In genomic region chr7:133431134-133431711, GRCh38 we compare ENCODE assay signal across 1 cellular context.
TF ChIP-seq lines count a peak whose summit lies in the region.

No MANE protein-coding gene starts in this region.

TF ChIP-seq in GM23338, 12 proteins besides CTCF, POLR2A, EP300 and RAD21 (continued from another document):
- TF ChIP-seq, protein P1, sequence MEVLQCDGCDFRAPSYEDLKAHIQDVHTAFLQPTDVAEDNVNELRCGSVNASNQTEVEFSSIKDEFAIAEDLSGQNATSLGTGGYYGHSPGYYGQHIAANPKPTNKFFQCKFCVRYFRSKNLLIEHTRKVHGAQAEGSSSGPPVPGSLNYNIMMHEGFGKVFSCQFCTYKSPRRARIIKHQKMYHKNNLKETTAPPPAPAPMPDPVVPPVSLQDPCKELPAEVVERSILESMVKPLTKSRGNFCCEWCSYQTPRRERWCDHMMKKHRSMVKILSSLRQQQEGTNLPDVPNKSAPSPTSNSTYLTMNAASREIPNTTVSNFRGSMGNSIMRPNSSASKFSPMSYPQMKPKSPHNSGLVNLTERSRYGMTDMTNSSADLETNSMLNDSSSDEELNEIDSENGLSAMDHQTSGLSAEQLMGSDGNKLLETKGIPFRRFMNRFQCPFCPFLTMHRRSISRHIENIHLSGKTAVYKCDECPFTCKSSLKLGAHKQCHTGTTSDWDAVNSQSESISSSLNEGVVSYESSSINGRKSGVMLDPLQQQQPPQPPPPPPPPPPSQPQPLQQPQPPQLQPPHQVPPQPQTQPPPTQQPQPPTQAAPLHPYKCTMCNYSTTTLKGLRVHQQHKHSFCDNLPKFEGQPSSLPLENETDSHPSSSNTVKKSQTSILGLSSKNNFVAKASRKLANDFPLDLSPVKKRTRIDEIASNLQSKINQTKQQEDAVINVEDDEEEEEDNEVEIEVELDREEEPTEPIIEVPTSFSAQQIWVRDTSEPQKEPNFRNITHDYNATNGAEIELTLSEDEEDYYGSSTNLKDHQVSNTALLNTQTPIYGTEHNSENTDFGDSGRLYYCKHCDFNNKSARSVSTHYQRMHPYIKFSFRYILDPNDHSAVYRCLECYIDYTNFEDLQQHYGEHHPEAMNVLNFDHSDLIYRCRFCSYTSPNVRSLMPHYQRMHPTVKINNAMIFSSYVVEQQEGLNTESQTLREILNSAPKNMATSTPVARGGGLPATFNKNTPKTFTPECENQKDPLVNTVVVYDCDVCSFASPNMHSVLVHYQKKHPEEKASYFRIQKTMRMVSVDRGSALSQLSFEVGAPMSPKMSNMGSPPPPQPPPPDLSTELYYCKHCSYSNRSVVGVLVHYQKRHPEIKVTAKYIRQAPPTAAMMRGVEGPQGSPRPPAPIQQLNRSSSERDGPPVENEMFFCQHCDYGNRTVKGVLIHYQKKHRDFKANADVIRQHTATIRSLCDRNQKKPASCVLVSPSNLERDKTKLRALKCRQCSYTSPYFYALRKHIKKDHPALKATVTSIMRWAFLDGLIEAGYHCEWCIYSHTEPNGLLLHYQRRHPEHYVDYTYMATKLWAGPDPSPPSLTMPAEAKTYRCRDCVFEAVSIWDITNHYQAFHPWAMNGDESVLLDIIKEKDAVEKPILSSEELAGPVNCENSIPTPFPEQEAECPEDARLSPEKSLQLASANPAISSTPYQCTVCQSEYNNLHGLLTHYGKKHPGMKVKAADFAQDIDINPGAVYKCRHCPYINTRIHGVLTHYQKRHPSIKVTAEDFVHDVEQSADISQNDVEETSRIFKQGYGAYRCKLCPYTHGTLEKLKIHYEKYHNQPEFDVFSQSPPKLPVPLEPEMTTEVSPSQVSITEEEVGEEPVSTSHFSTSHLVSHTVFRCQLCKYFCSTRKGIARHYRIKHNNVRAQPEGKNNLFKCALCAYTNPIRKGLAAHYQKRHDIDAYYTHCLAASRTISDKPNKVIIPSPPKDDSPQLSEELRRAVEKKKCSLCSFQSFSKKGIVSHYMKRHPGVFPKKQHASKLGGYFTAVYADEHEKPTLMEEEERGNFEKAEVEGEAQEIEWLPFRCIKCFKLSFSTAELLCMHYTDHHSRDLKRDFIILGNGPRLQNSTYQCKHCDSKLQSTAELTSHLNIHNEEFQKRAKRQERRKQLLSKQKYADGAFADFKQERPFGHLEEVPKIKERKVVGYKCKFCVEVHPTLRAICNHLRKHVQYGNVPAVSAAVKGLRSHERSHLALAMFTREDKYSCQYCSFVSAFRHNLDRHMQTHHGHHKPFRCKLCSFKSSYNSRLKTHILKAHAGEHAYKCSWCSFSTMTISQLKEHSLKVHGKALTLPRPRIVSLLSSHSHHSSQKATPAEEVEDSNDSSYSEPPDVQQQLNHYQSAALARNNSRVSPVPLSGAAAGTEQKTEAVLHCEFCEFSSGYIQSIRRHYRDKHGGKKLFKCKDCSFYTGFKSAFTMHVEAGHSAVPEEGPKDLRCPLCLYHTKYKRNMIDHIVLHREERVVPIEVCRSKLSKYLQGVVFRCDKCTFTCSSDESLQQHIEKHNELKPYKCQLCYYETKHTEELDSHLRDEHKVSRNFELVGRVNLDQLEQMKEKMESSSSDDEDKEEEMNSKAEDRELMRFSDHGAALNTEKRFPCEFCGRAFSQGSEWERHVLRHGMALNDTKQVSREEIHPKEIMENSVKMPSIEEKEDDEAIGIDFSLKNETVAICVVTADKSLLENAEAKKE (CRISPR knock-in tag; IDR thresholded peaks at IDR 0.05) = no peak
- TF ChIP-seq REST (IDR thresholded peaks at IDR 0.05; ENCODE audit: unreplicated experiment) = no peak
